ENCODE assay signal across 8 cellular contexts in genomic region chr17:51743477-51743876, GRCh38.
"Had no signal": no experiment of that assay in that cellular context is flagged by ENCODE, and none has a peak within 500 bp of the region (broad histone marks: within the 10 kb centered on the region; RNA-seq: fewer than 3 reads in every experiment).

No MANE protein-coding gene starts in this region.

- ATAC-seq: HCT116, K562 had no signal

- DNase-seq: GM23248, GOT3, H7, HFFc6, IMR-90, KG1 had no signal

- FAIRE-seq: K562 had no signal
